In the genomic region with DNA sequence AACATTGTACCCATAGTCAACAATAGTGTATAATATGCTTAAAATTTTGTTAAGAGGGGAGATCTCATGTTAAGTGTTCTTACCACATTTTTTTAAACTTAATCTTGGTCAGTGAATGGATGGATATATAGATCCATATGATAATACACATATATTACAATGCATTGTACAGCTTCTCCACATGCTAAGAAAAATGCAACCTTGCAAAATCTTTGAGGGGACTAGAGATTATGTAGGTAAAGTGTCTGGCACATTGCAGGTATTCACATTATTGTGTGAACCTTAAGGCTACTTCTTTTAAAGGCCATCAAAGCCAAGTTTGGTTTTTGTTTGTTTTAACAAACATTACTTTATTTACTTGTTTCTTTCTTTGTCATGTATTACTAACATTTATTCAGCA, we compare ENCODE assay signal across 10 cellular contexts. TPM values are rescaled to one million over a fixed set of nuclear protein-coding genes. Genes with fewer than 3 reads are reported as not detected.
"Had no signal": no experiment of that assay in that cellular context is flagged by ENCODE, and none has a peak within 500 bp of the region (broad histone marks: within the 10 kb centered on the region; RNA-seq: fewer than 3 reads in every experiment).

No MANE protein-coding gene starts in this region.

- H3K4me1 Mint-ChIP-seq: IgD-negative memory B cell had no signal

- H3K27ac ChIP-seq: GM23248, HL-60 had no signal

- H3K4me3 ChIP-seq: GM23248, HAP-1 had no signal

- H3K9ac ChIP-seq: GM23248 had no signal

- DNase-seq: GM23248, GOT3, H7, HFFc6, KG1 had no signal

- H3K36me3 Mint-ChIP-seq: IgD-negative memory B cell had no signal

- H3K9me3 ChIP-seq: HAP-1 had no signal

- H2AFZ ChIP-seq: GM23248 had no signal

- H3K9me3 Mint-ChIP-seq: HFFc6 had no signal

- H3K36me3 ChIP-seq: HAP-1 had no signal

- ATAC-seq: HCT116 had no signal

- H3K4me3 Mint-ChIP-seq: HFFc6, IgD-negative memory B cell had no signal

- H3K27ac Mint-ChIP-seq: HFFc6, IgD-negative memory B cell had no signal

RNA-seq across cellular contexts. Expression of a gene that starts 10.4 kb away (rescaled TPM):
- total RNA-seq: GM23248, HFFc6, HT1080 had no signal
- polyA plus RNA-seq: GM23248 had no signal
